ENCODE assay signal across 8 cellular contexts in genomic region chr11:83063073-83063754, GRCh38. TPM values are rescaled to one million over a fixed set of nuclear protein-coding genes. Genes with fewer than 3 reads are reported as not detected.
A peak's percentile ranks its signal among the peaks of the same experiment; 100 is the strongest.
DNase-seq lines count a peak whose midpoint lies in the region; ATAC-seq and TF ChIP-seq lines count a peak whose summit lies in the region.

No MANE protein-coding gene starts in this region.

- H3K27me3 ChIP-seq in dorsolateral prefrontal cortex (no peaks in the 10 kb centered on the region), parathyroid adenoma (ENCODE audit: control insufficient read depth, insufficient read depth, low read length) (no peaks in the 10 kb centered on the region)

- H3K4me2 ChIP-seq in parathyroid adenoma (ENCODE audit: low read length), result peak overlapping the region; percentile 22

- H2AFZ ChIP-seq in parathyroid adenoma, result no peak overlapping the region

- H3K36me3 ChIP-seq in parathyroid adenoma (ENCODE audit: control insufficient read depth, insufficient read depth, low read length), result no peaks in the 10 kb centered on the region

- H3K36me3 Mint-ChIP-seq in glutamatergic neuron (ENCODE audit: unreplicated experiment), result no peaks in the 10 kb centered on the region

- TF ChIP-seq POLR2A in NB4 (IDR thresholded peaks at IDR 0.05; ENCODE audit: extremely low read depth, insufficient read length), result no peak

- H3K4me3 Mint-ChIP-seq in glutamatergic neuron (ENCODE audit: unreplicated experiment), result no peak overlapping the region

- H3K4me1 ChIP-seq in parathyroid adenoma, result no peaks in the 10 kb centered on the region

- H3K27ac ChIP-seq in dorsolateral prefrontal cortex (peak overlapping the region in 35 of 59 donors; percentile 2 to 72 (median 25)), parathyroid adenoma (no peak overlapping the region)

- no peaks in the 10 kb centered on the region for H3K27me3 Mint-ChIP-seq in glutamatergic neuron (ENCODE audit: unreplicated experiment)

- no peaks in the 10 kb centered on the region for H3K9me3 Mint-ChIP-seq in glutamatergic neuron (ENCODE audit: unreplicated experiment)

- no peak overlapping the region for H3K27ac Mint-ChIP-seq in glutamatergic neuron (ENCODE audit: unreplicated experiment)

- ATAC-seq in activated CD4-positive, CD25-positive, alpha-beta regulatory T cell treated with anti-CD3 and anti-CD28 coated beads, Interleukin-2, amount 50 U/mL, for 24 hours, result peak; percentile 77 to 78

- intact Hi-C loops in dorsolateral prefrontal cortex (cut with DNase I), result no loop called here

- no peak for TF ChIP-seq CTCF in NB4 (IDR thresholded peaks at IDR 0.05; ENCODE audit: low read depth, low read length)
- no peak for TF ChIP-seq CTCF in dorsolateral prefrontal cortex (IDR thresholded peaks at IDR 0.05 in 54 of 56, conservative IDR thresholded peaks at IDR 0.05 in 2 of 56; ENCODE audit: low read depth in 1 of 56, partially characterized antibody in 56 of 56)
- TF ChIP-seq CTCF in parathyroid adenoma (IDR thresholded peaks at IDR 0.05), result no peak
- TF ChIP-seq CTCF in glutamatergic neuron (IDR thresholded peaks at IDR 0.05; ENCODE audit: partially characterized antibody, unreplicated experiment), result no peak

- H3K4me3 ChIP-seq in NB4 (ENCODE audit: low read depth, low read length), result peak overlapping the region; percentile 10
- peak overlapping the region in 31 of 59 donors; percentile 0 to 45 (median 15) for H3K4me3 ChIP-seq in dorsolateral prefrontal cortex
- H3K4me3 ChIP-seq in parathyroid adenoma (ENCODE audit: low read depth, low read length), result no peak overlapping the region

- H3K79me2 ChIP-seq in parathyroid adenoma, result peaks cover 11% of the 10 kb centered on the region

- peaks cover 7% of the 10 kb centered on the region for H3K4me1 Mint-ChIP-seq in glutamatergic neuron (ENCODE audit: low read depth, unreplicated experiment)

- no peaks in the 10 kb centered on the region for H3K9me3 ChIP-seq in parathyroid adenoma (ENCODE audit: control insufficient read depth, low read length)

- no peak for DNase-seq in activated CD4-positive, CD25-positive, alpha-beta regulatory T cell (lab: John Stamatoyannopoulos, UW)
- DNase-seq in HCEC 1CT (peak; percentile 7), NB4 (ENCODE audit: low read depth) (peak; percentile 36), dorsolateral prefrontal cortex (no peak), glutamatergic neuron (no peak), OCI-M1 (lab: John Stamatoyannopoulos, UW) (no peak)

- no peak overlapping the region for H3K9ac ChIP-seq in parathyroid adenoma

RNA-seq across cellular contexts. Expression of gene RAB30, which starts 8.5 kb away (rescaled TPM):
- total RNA-seq in dorsolateral prefrontal cortex, result 100 to 1,000 TPM in 7 of 120 experiments, 10 to 100 TPM in 113; 47.5 to 117 (median 77.0) TPM
- 59.4 TPM for total RNA-seq in glutamatergic neuron (ENCODE audit: unreplicated experiment)

Comparison
In these comparisons a context has a peak if more than half of its experiments do, and no peak if none do; other contexts are left out.
1. DNase-seq: peak in HCEC 1CT (single experiment) and NB4 (single experiment); none in activated CD4-positive, CD25-positive, alpha-beta regulatory T cell (0 of 4), dorsolateral prefrontal cortex (0 of 10), glutamatergic neuron (single experiment) and OCI-M1 (single experiment).